Comparison of ENCODE assay signal across 8 cellular contexts in genomic region chr15:89335289-89336041, GRCh38. TPM values are rescaled to one million over a fixed set of nuclear protein-coding genes. Genes with fewer than 3 reads are reported as not detected.
DNase-seq lines count a peak whose midpoint lies in the region; ATAC-seq and TF ChIP-seq lines count a peak whose summit lies in the region.

No MANE protein-coding gene starts in this region.

- H3K27ac ChIP-seq in DND-41 (ENCODE audit: low read length) (peak overlapping the region; percentile 97), OCI-LY3 (ENCODE audit: low read length) (peak overlapping the region; percentile 43)
- H3K27ac ChIP-seq in effector memory CD4-positive, alpha-beta T cell (ENCODE audit: insufficient read depth, low read length, poor library complexity, severe bottlenecking) = peak overlapping the region; percentile 60
- H3K27ac ChIP-seq in naive thymus-derived CD4-positive, alpha-beta T cell (ENCODE audit: low read depth, low read length) = peak overlapping the region; percentile 82

- H3K27me3 Mint-ChIP-seq in naive thymus-derived CD4-positive, alpha-beta T cell = peaks cover 0 to 9% (median 4%) of the 10 kb centered on the region in 5 donors

- H3K79me2 ChIP-seq in DND-41 (ENCODE audit: insufficient read depth, low read length) (peaks cover 41% of the 10 kb centered on the region), OCI-LY3 (ENCODE audit: low read length) (peaks cover 41% of the 10 kb centered on the region)

- H3K9ac ChIP-seq in DND-41 (ENCODE audit: low read depth, low read length) = peak overlapping the region; percentile 88
- peak overlapping the region; percentile 63 for H3K9ac ChIP-seq in OCI-LY3 (ENCODE audit: low read length)

- H3K4me2 ChIP-seq in DND-41 (ENCODE audit: insufficient read depth, low read length) = peak overlapping the region; percentile 73
- peak overlapping the region; percentile 76 for H3K4me2 ChIP-seq in OCI-LY3 (ENCODE audit: low read length)

- DNase-seq in DND-41 = peak; percentile 89
- no peak for DNase-seq in HAP-1 (ENCODE audit: low spot score in 2 of 2)
- DNase-seq in effector memory CD4-positive, alpha-beta T cell = peak in 1 of 3 donors; percentile 24
- DNase-seq in naive thymus-derived CD4-positive, alpha-beta T cell = peak in 2 of 9 donors; percentile 24 to 51
- no peak for DNase-seq in activated CD4-positive, CD25-positive, alpha-beta regulatory T cell treated with anti-CD3 and anti-CD28 coated beads, Interleukin-2, amount 50 U/mL, for 72 hours
- DNase-seq in iPS-NIHi11 (ENCODE audit: low spot score) = no peak
- no peak for DNase-seq in NOMO-1 treated with DMSO at 0.1 percent for 48 hours (lab: John Stamatoyannopoulos, UW; ENCODE audit: unreplicated experiment)

- H3K27me3 ChIP-seq in DND-41 (ENCODE audit: insufficient read depth, low read length, poor library complexity) = no peaks in the 10 kb centered on the region
- H3K27me3 ChIP-seq in HAP-1 (ENCODE audit: low read depth) = no peaks in the 10 kb centered on the region
- peaks cover 4% of the 10 kb centered on the region; the same call in 1 of the 2 replicates for H3K27me3 ChIP-seq in OCI-LY3 (ENCODE audit: low read depth, low read length)
- H3K27me3 ChIP-seq in effector memory CD4-positive, alpha-beta T cell (replicated peaks; ENCODE audit: control insufficient read depth, insufficient read depth, low read length, poor library complexity, severe bottlenecking) = no peaks in the 10 kb centered on the region
- no peaks in the 10 kb centered on the region for H3K27me3 ChIP-seq in naive thymus-derived CD4-positive, alpha-beta T cell (ENCODE audit: control insufficient read depth in 2 of 2, insufficient read depth in 2 of 2, low read length in 2 of 2)

- H3K4me1 Mint-ChIP-seq in naive thymus-derived CD4-positive, alpha-beta T cell = peaks cover 21 to 47% (median 43%) of the 10 kb centered on the region in 7 donors

- intact Hi-C loops in naive thymus-derived CD4-positive, alpha-beta T cell (cut with micrococcal nuclease) = loop anchor here (1.0 to 10.0 kb wide), 12 partner anchors 23 to 1599 kb away; partner anchors contain the start of genes AP3S2 (in 2 of the 2), ABHD2 (in 1 of the 2), AEN (in 1 of the 2) and HAPLN3 (in 1 of the 2)

- peaks cover 0 to 10% (median 0%) of the 10 kb centered on the region in 11 donors for H3K9me3 Mint-ChIP-seq in naive thymus-derived CD4-positive, alpha-beta T cell

- H4K20me1 ChIP-seq in DND-41 (ENCODE audit: insufficient read depth, low read length) = peaks cover 36% of the 10 kb centered on the region
- peaks cover 24% of the 10 kb centered on the region for H4K20me1 ChIP-seq in OCI-LY3 (ENCODE audit: insufficient read depth, low read length)

- TF ChIP-seq CTCF in DND-41 (IDR thresholded peaks at IDR 0.05; ENCODE audit: borderline replicate concordance, extremely low read depth, low read length, poor library complexity, severe bottlenecking) (no peak), OCI-LY3 (IDR thresholded peaks at IDR 0.05; ENCODE audit: low read depth, low read length) (no peak)

- CTCF ChIA-PET in naive thymus-derived CD4-positive, alpha-beta T cell (lab: Charles Lee) = interaction anchor here (0.7 to 1.4 kb wide), 2 partner anchors 23 to 431 kb away, joined by 3 to 5 read pairs; no protein-coding TSS in a partner anchor

- in situ Hi-C loops in HAP-1 (cut with MboI; ENCODE audit: low sequenced_read_pairs) = no loop called here

- peaks cover 37% of the 10 kb centered on the region for H3K36me3 ChIP-seq in DND-41 (ENCODE audit: insufficient read depth, low read length)
- H3K36me3 ChIP-seq in HAP-1 (replicated peaks) = peaks cover 39% of the 10 kb centered on the region
- H3K36me3 ChIP-seq in OCI-LY3 (replicated peaks; ENCODE audit: low read depth, low read length) = peaks cover 27% of the 10 kb centered on the region
- peaks cover 20% of the 10 kb centered on the region for H3K36me3 ChIP-seq in effector memory CD4-positive, alpha-beta T cell (ENCODE audit: control insufficient read depth, insufficient read depth, low read length)
- H3K36me3 ChIP-seq in naive thymus-derived CD4-positive, alpha-beta T cell (ENCODE audit: control insufficient read depth in 2 of 3, insufficient read depth in 3 of 3, low read length in 3 of 3) = peaks cover 12 to 28% (median 17%) of the 10 kb centered on the region in 3 experiments

- POLR2A ChIA-PET in naive thymus-derived CD4-positive, alpha-beta T cell (lab: Charles Lee) = interaction anchor here (0.5 to 1.6 kb wide), 4 partner anchors 10 to 412 kb away, joined by 3 to 5 read pairs (median 4); no protein-coding TSS in a partner anchor

- H3K27ac Mint-ChIP-seq in naive thymus-derived CD4-positive, alpha-beta T cell = peak overlapping the region; percentile 93 to 100 (median 100)

- H3K9me3 ChIP-seq in DND-41 (ENCODE audit: insufficient read depth, low read length, severe bottlenecking) (no peaks in the 10 kb centered on the region), HAP-1 (no peaks in the 10 kb centered on the region), OCI-LY3 (ENCODE audit: insufficient read depth, low read length) (no peaks in the 10 kb centered on the region)
- H3K9me3 ChIP-seq in effector memory CD4-positive, alpha-beta T cell (ENCODE audit: control insufficient read depth, low read length) = no peaks in the 10 kb centered on the region
- H3K9me3 ChIP-seq in naive thymus-derived CD4-positive, alpha-beta T cell (ENCODE audit: control insufficient read depth in 2 of 3, low read length in 3 of 3) = no peaks in the 10 kb centered on the region

- H3K4me3 ChIP-seq in DND-41 (ENCODE audit: low read depth in 1 of 2, low read length in 2 of 2) (peak overlapping the region; percentile 13 to 61; a peak in 3 of 4 replicates), HAP-1 (peak overlapping the region; percentile 93), OCI-LY3 (ENCODE audit: low read length) (peak overlapping the region; percentile 84)
- H3K4me3 ChIP-seq in effector memory CD4-positive, alpha-beta T cell (ENCODE audit: insufficient read depth, low read depth, low read length, poor library complexity, severe bottlenecking) = peak overlapping the region; percentile 73
- H3K4me3 ChIP-seq in naive thymus-derived CD4-positive, alpha-beta T cell (ENCODE audit: low read length) = peak overlapping the region; percentile 91

- H2AFZ ChIP-seq in DND-41 (ENCODE audit: low read depth, low read length) = peak overlapping the region; percentile 62
- peak overlapping the region; percentile 94 for H2AFZ ChIP-seq in OCI-LY3 (ENCODE audit: low read depth, low read length)

- H3K4me1 ChIP-seq in DND-41 (ENCODE audit: insufficient read depth, low read length) (peaks cover 72% of the 10 kb centered on the region), HAP-1 (peaks cover 25% of the 10 kb centered on the region), OCI-LY3 (ENCODE audit: low read length) (peaks cover 22% of the 10 kb centered on the region)
- peaks cover 39% of the 10 kb centered on the region for H3K4me1 ChIP-seq in effector memory CD4-positive, alpha-beta T cell (ENCODE audit: control insufficient read depth, insufficient read depth, low read length, poor library complexity, severe bottlenecking)
- H3K4me1 ChIP-seq in naive thymus-derived CD4-positive, alpha-beta T cell (ENCODE audit: control insufficient read depth in 2 of 2, insufficient read depth in 2 of 2, low read length in 2 of 2) = peaks cover 37 to 40% of the 10 kb centered on the region in 2 donors

- peaks cover 0 to 24% (median 22%) of the 10 kb centered on the region in 5 donors for H3K36me3 Mint-ChIP-seq in naive thymus-derived CD4-positive, alpha-beta T cell

- H3K4me3 Mint-ChIP-seq in naive thymus-derived CD4-positive, alpha-beta T cell = peak overlapping the region; percentile 88 to 98 (median 95)

- ATAC-seq in DND-41 (ENCODE audit: insufficient read depth, low read depth) = peak; percentile 59
- peak; percentile 4 for ATAC-seq in naive thymus-derived CD4-positive, alpha-beta T cell

RNA-seq across cellular contexts. Expression of gene POLG, which starts 0.8 kb away (rescaled TPM):
- total RNA-seq in naive thymus-derived CD4-positive, alpha-beta T cell = 100 to 1,000 TPM; 121 to 136 (median 129) TPM
- 10 to 100 TPM; 24.0 to 61.3 TPM for polyA plus RNA-seq in naive thymus-derived CD4-positive, alpha-beta T cell

Comparison
In these comparisons a context has a peak if more than half of its experiments do, and no peak if none do; other contexts are left out.
1. H3K27ac ChIP-seq: peak in every context shown above with its lines; median percentile 97 in DND-41; 82 in naive thymus-derived CD4-positive, alpha-beta T cell; 60 in effector memory CD4-positive, alpha-beta T cell; 43 in OCI-LY3.
2. H3K4me3 ChIP-seq: peak in every context shown above with its lines; median percentile 93 in HAP-1; 91 in naive thymus-derived CD4-positive, alpha-beta T cell; 84 in OCI-LY3; 73 in effector memory CD4-positive, alpha-beta T cell; 37 in DND-41.